16 cellular contexts compared by ENCODE assay signal in the genomic region with DNA sequence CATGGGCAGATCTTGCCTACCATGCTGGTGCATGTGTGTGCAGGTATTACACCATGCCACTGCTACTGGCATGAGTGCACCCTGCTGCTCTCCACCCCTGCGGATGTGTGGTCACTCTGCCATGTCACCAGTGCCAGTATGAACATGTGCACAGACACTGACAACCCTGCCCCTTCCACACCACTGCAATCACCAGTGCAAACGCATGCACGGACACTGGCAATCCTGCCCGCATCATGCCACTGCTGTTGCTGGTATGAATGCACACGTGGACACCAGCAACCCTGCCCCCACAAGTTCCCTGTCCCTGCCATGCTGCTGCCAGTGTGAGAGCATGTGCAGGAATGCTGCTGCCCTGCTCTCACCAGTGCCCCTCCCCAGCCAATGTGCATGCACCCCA. TPM values are rescaled to one million over a fixed set of nuclear protein-coding genes. Genes with fewer than 3 reads are reported as not detected.
DNase-seq lines count a peak whose midpoint lies in the region; ATAC-seq and TF ChIP-seq lines count a peak whose summit lies in the region.
"Had no signal": no experiment of that assay in that cellular context is flagged by ENCODE, and none has a peak within 500 bp of the region (broad histone marks: within the 10 kb centered on the region; RNA-seq: fewer than 3 reads in every experiment).

No MANE protein-coding gene starts in this region.

- no peaks in the 10 kb centered on the region for H4K20me1 ChIP-seq in neural progenitor cell (ENCODE audit: low read depth)

- no peak overlapping the region for H3K4me2 ChIP-seq in neural progenitor cell

- no peak overlapping the region for H3K4me3 ChIP-seq in H7 (ENCODE audit: insufficient read depth, low read depth, low read length)
- no peak overlapping the region for H3K4me3 ChIP-seq in neural progenitor cell
- no peak overlapping the region for H3K4me3 ChIP-seq in heart right ventricle
- H3K4me3 ChIP-seq in dorsolateral prefrontal cortex = no peak overlapping the region
- H3K4me3 ChIP-seq: GM12878 had no signal

- H3K9me3 ChIP-seq in neural progenitor cell (ENCODE audit: low read depth) (no peaks in the 10 kb centered on the region), heart right ventricle (peaks cover 0 to 26% (median 0%) of the 10 kb centered on the region in 11 donors)

- DNase-seq in H7 (peak; percentile 19), chondrocyte (ENCODE audit: low spot score) (peak; percentile 56), neural progenitor cell (ENCODE audit: low spot score) (no peak), type B pancreatic cell (ENCODE audit: extremely low spot score, unreplicated experiment) (peak; percentile 53), heart right ventricle (no peak), dorsolateral prefrontal cortex (no peak), left lobe of liver (ENCODE audit: low spot score) (no peak)
- DNase-seq: ACHN; C1 segment of cervical spinal cord; Calu3; CD4-positive, alpha-beta T cell; DMS 273 treated with DMSO at 0.1 percent for 48 hours; DMS79; H9 had no signal

- ATAC-seq in heart right ventricle (no peak), left lobe of liver (no peak)
- ATAC-seq: GM12878 had no signal

- H3K9ac ChIP-seq in neural progenitor cell = no peak overlapping the region

- peaks cover 16% of the 10 kb centered on the region for H3K9me3 Mint-ChIP-seq in chondrocyte (ENCODE audit: low read depth)
- peaks cover 16% of the 10 kb centered on the region for H3K9me3 Mint-ChIP-seq in neural progenitor cell
- peaks cover 8% of the 10 kb centered on the region for H3K9me3 Mint-ChIP-seq in type B pancreatic cell

- H3K27me3 ChIP-seq in H7 (ENCODE audit: control insufficient read depth, insufficient read depth, low read length) = no peaks in the 10 kb centered on the region
- no peaks in the 10 kb centered on the region for H3K27me3 ChIP-seq in neural progenitor cell
- H3K27me3 ChIP-seq in heart right ventricle = peaks cover 0 to 3% (median 0%) of the 10 kb centered on the region in 7 donors
- H3K27me3 ChIP-seq in dorsolateral prefrontal cortex = peaks cover 0 to 8% (median 0%) of the 10 kb centered on the region in 45 donors

- no peaks in the 10 kb centered on the region for H3F3A ChIP-seq in neural progenitor cell (ENCODE audit: low read depth)

- 78 to 82% methylated on average over 5 of the region's 5 CpGs for WGBS in heart right ventricle, 2 donors

- no peak overlapping the region for H3K27ac ChIP-seq in neural progenitor cell
- no peak overlapping the region for H3K27ac ChIP-seq in heart right ventricle
- H3K27ac ChIP-seq in dorsolateral prefrontal cortex = no peak overlapping the region

- H3K4me3 Mint-ChIP-seq in chondrocyte (ENCODE audit: unreplicated experiment) (no peak overlapping the region), neural progenitor cell (peak overlapping the region; percentile 52), type B pancreatic cell (no peak overlapping the region)
- H3K4me3 Mint-ChIP-seq: B cell; CD4-positive, alpha-beta T cell; H9 had no signal

- H3K4me1 Mint-ChIP-seq in chondrocyte (ENCODE audit: low read depth) = no peaks in the 10 kb centered on the region
- peaks cover 10% of the 10 kb centered on the region for H3K4me1 Mint-ChIP-seq in neural progenitor cell
- no peaks in the 10 kb centered on the region for H3K4me1 Mint-ChIP-seq in type B pancreatic cell (ENCODE audit: unreplicated experiment)
- H3K4me1 Mint-ChIP-seq: B cell had no signal

- no peak for TF ChIP-seq CTCF in chondrocyte (IDR thresholded peaks at IDR 0.05)
- TF ChIP-seq CTCF in neural progenitor cell (IDR thresholded peaks at IDR 0.05) = no peak
- no peak for TF ChIP-seq CTCF in type B pancreatic cell (conservative IDR thresholded peaks at IDR 0.05)
- TF ChIP-seq CTCF in heart right ventricle (IDR thresholded peaks at IDR 0.05) = no peak
- TF ChIP-seq CTCF in dorsolateral prefrontal cortex (IDR thresholded peaks at IDR 0.05 in 54 of 56, conservative IDR thresholded peaks at IDR 0.05 in 2 of 56; ENCODE audit: low read depth in 1 of 56, partially characterized antibody in 56 of 56) = no peak

- no peaks in the 10 kb centered on the region for H3K36me3 Mint-ChIP-seq in chondrocyte (ENCODE audit: low read depth)
- H3K36me3 Mint-ChIP-seq in neural progenitor cell = peaks cover 2% of the 10 kb centered on the region
- H3K36me3 Mint-ChIP-seq in type B pancreatic cell = no peaks in the 10 kb centered on the region

- H3K27me3 Mint-ChIP-seq in chondrocyte (ENCODE audit: low read depth) = peaks cover 6% of the 10 kb centered on the region
- peaks cover 2% of the 10 kb centered on the region for H3K27me3 Mint-ChIP-seq in neural progenitor cell (ENCODE audit: insufficient read depth, low read depth)
- H3K27me3 Mint-ChIP-seq in type B pancreatic cell = no peaks in the 10 kb centered on the region

- no peaks in the 10 kb centered on the region for H3K4me1 ChIP-seq in neural progenitor cell
- no peaks in the 10 kb centered on the region for H3K4me1 ChIP-seq in heart right ventricle

- intact Hi-C loops in heart right ventricle (cut with DNase I) = no loop called here
- intact Hi-C loops in dorsolateral prefrontal cortex (cut with DNase I) = no loop called here

- H3K36me3 ChIP-seq in H7 (replicated peaks; ENCODE audit: control insufficient read depth, insufficient read depth, low read length) = no peaks in the 10 kb centered on the region
- no peaks in the 10 kb centered on the region for H3K36me3 ChIP-seq in neural progenitor cell
- H3K36me3 ChIP-seq in heart right ventricle = no peaks in the 10 kb centered on the region

- no peaks in the 10 kb centered on the region for H3K79me2 ChIP-seq in neural progenitor cell (ENCODE audit: low read depth)

- no peak overlapping the region for H3K27ac Mint-ChIP-seq in chondrocyte (ENCODE audit: unreplicated experiment)
- H3K27ac Mint-ChIP-seq in neural progenitor cell = no peak overlapping the region
- H3K27ac Mint-ChIP-seq in type B pancreatic cell = no peak overlapping the region
- H3K27ac Mint-ChIP-seq: B cell; CD4-positive, alpha-beta T cell; H9 had no signal

- no peak overlapping the region for H2AFZ ChIP-seq in neural progenitor cell (replicated peaks)

RNA-seq across cellular contexts. Expression of a gene that starts 24.8 kb away (rescaled TPM):
- 19.2 and 26.1 TPM in 2 replicates for total RNA-seq in H7 (2014; rRNA removed; shearing (Covaris generic))
- total RNA-seq in chondrocyte (14.4 to 22.8 TPM (median 14.6 TPM) in 3 replicates), neural progenitor cell (ENCODE audit: low replicate concordance) (23.8 and 34.3 TPM in 2 replicates), type B pancreatic cell (ENCODE audit: low replicate concordance) (15.3 and 24.6 TPM in 2 replicates), heart right ventricle (10 to 100 TPM; 10.7 to 17.3 (median 13.6) TPM), dorsolateral prefrontal cortex (10 to 100 TPM; 15.4 to 49.6 (median 31.7) TPM), left lobe of liver (10.5 TPM)
- 1 to 10 TPM; 3.8 to 5.2 TPM for polyA plus RNA-seq in heart right ventricle

Comparison
In these comparisons a context has a peak if more than half of its experiments do, and no peak if none do; other contexts are left out.
1. DNase-seq: peak in H7 (single experiment), chondrocyte (single experiment) and type B pancreatic cell (single experiment); none in neural progenitor cell (single experiment), heart right ventricle (0 of 2), dorsolateral prefrontal cortex (0 of 10) and left lobe of liver (single experiment).